1 cellular context compared by ENCODE assay signal in the genomic region with DNA sequence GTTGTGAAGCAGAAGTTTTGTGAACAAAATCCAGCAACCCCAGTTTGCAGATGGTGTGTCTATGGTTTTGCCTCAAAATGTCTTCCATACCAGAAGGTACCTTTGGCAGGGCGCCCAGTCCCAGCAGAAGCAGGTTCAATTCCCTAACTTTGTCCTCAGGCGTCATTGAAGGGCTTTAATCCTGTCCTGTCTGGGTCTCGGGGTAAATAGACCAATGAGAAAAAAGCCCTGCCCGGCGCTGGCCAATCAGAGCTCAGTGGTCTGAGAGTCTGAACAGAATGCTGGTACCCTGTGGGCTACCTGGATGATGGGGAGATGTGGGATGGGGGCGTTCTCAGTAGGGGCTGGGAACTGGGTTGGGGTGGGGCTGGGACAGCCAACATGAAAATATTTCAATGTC.
TF ChIP-seq lines count a peak whose summit lies in the region.

No MANE protein-coding gene starts in this region.

TF ChIP-seq in K562, 482 proteins besides CTCF, POLR2A, EP300 and RAD21 (continued from another document):
- no peak for TF ChIP-seq RNF219 (CRISPR knock-in tag; IDR thresholded peaks at IDR 0.05)
